30 cellular contexts compared by ENCODE assay signal in genomic region chr5:108545301-108545700, GRCh38.
"Had no signal": no experiment of that assay in that cellular context is flagged by ENCODE, and none has a peak within 500 bp of the region (broad histone marks: within the 10 kb centered on the region; RNA-seq: fewer than 3 reads in every experiment).

No MANE protein-coding gene starts in this region.

- H3K4me3 ChIP-seq: body of pancreas, esophagus muscularis mucosa, gastrocnemius medialis, heart right ventricle had no signal

- H3K4me1 Mint-ChIP-seq: activated T-helper 17 cell treated with anti-CD3 and anti-CD28 coated beads, Interleukin-2, amount 50 U/mL, for 72 hours; T-helper 17 cell had no signal

- H3K4me1 ChIP-seq: body of pancreas, foreskin keratinocyte, gastrocnemius medialis, heart right ventricle had no signal

- H3K36me3 ChIP-seq: esophagus muscularis mucosa, gastrocnemius medialis, heart right ventricle had no signal

- H3K27ac Mint-ChIP-seq: activated CD8-positive, alpha-beta T cell treated with anti-CD3 and anti-CD28 coated beads for 36 hours; activated naive CD8-positive, alpha-beta T cell; activated T-helper 17 cell treated with anti-CD3 and anti-CD28 coated beads, Interleukin-2, amount 50 U/mL, for 72 hours; effector memory CD8-positive, alpha-beta T cell; T-helper 17 cell; T-helper 2 cell treated with Interferon-gamma antibody and Interleukin-4, amounts not matched to agents 5 μg/mL and 100 μg/mL, for 36 hours had no signal

- H3K27me3 ChIP-seq: body of pancreas, esophagus muscularis mucosa, gastrocnemius medialis, heart right ventricle had no signal

- FAIRE-seq: colon had no signal

- H3K27ac ChIP-seq: body of pancreas, esophagus muscularis mucosa, foreskin keratinocyte, gastrocnemius medialis, heart right ventricle had no signal

- ATAC-seq: activated CD8-positive, alpha-beta T cell treated with anti-CD3 and anti-CD28 coated beads for 36 hours; activated T-cell treated with anti-CD3 and anti-CD28 coated beads, Interleukin-2, amount 50 U/mL, for 4 hours; activated T-helper 17 cell treated with anti-CD3 and anti-CD28 coated beads, Interleukin-2, amount 50 U/mL, for 72 hours; body of pancreas; effector memory CD8-positive, alpha-beta T cell; foreskin keratinocyte; gastrocnemius medialis; heart right ventricle; T-helper 17 cell had no signal

- H3K9me3 ChIP-seq: body of pancreas, esophagus muscularis mucosa, gastrocnemius medialis, heart right ventricle had no signal

- H3K9me3 Mint-ChIP-seq: activated CD8-positive, alpha-beta T cell treated with anti-CD3 and anti-CD28 coated beads for 36 hours; activated T-cell treated with anti-CD3 and anti-CD28 coated beads, Interleukin-2, amount 50 U/mL, for 4 hours; activated T-helper 17 cell treated with anti-CD3 and anti-CD28 coated beads, Interleukin-2, amount 50 U/mL, for 72 hours; effector memory CD8-positive, alpha-beta T cell; T-helper 2 cell treated with Interferon-gamma antibody and Interleukin-4, amounts not matched to agents 5 μg/mL and 100 μg/mL, for 36 hours had no signal

- H3K4me3 Mint-ChIP-seq: activated CD8-positive, alpha-beta T cell treated with anti-CD3 and anti-CD28 coated beads for 36 hours; activated naive CD8-positive, alpha-beta T cell; activated T-cell treated with anti-CD3 and anti-CD28 coated beads, Interleukin-2, amount 50 U/mL, for 4 hours; activated T-helper 17 cell treated with anti-CD3 and anti-CD28 coated beads, Interleukin-2, amount 50 U/mL, for 72 hours; effector memory CD8-positive, alpha-beta T cell; T-helper 17 cell; T-helper 2 cell treated with Interferon-gamma antibody and Interleukin-4, amounts not matched to agents 5 μg/mL and 100 μg/mL, for 36 hours had no signal

- DNase-seq: activated CD4-positive, alpha-beta T cell treated with anti-CD3 and anti-CD28 coated beads for 1 hour; activated CD4-positive, alpha-beta T cell treated with anti-CD3 and anti-CD28 coated beads for 48 hours; activated CD4-positive, alpha-beta T cell treated with anti-CD3 and anti-CD28 coated beads, Interleukin-2, amount 50 U/mL, for 1 hour; activated CD4-positive, alpha-beta T cell treated with anti-CD3 and anti-CD28 coated beads, Interleukin-2, amount 50 U/mL, for 48 hours; activated CD8-positive, alpha-beta memory T cell treated with anti-CD3 and anti-CD28 coated beads for 24 hours; activated CD8-positive, alpha-beta T cell treated with anti-CD3 and anti-CD28 coated beads for 36 hours; activated effector memory CD4-positive, alpha-beta T cell treated with Interleukin-2 at 50 U/mL for 16 hours; activated gamma-delta T cell treated with Interleukin-2 at 50 U/mL for 16 hours; activated naive CD4-positive, alpha-beta T cell treated with anti-CD3 and anti-CD28 coated beads, Interleukin-2, amount 50 U/mL, for 16 hours; activated naive CD4-positive, alpha-beta T cell treated with Interleukin-2 at 50 U/mL for 16 hours; activated T-cell treated with anti-CD3 and anti-CD28 coated beads, Interleukin-2, amount 50 U/mL, for 4 hours; amygdala; aorta; body of pancreas; caudate nucleus; cortex of kidney; dermis blood vessel endothelial cell; effector CD4-positive, alpha-beta T cell; effector memory CD8-positive, alpha-beta T cell; erythroblast; foreskin keratinocyte; gastrocnemius medialis; heart right ventricle; T-helper 1 cell; T-helper 17 cell had no signal

- H3K36me3 Mint-ChIP-seq: activated naive CD8-positive, alpha-beta T cell had no signal
